24 cellular contexts compared by ENCODE assay signal in the genomic region with DNA sequence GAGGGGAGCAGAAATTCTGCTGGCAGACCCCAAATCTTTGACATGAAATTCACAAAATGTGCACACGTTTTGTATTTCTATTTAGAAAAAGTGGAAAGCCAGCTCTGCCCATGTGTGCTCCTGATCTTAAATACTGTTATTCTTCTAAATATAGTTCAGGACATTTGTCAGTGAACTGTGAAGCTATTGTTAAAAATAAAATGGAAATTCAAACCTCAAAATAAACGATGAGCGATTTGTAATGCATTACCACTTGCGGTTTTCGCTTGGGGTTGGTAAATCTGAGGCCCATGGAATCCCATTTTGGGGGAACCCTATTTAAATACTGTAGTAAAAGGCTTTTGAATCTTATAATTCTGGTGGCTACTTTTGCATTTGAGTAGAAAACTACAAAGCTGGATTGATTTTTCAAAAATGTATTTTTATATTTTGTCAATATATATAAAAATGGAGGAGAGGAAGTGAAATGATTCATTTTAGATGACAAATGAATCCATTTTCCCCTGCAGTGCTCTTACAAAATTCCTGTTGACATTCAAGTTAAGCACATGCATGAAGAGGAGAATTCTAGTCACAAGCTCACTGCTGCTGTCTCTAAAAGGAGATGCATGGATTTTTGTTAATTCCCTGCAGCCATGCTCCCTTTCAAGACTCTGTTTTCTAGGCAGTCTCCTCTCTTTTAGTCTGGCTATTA. TPM values are rescaled to one million over a fixed set of nuclear protein-coding genes. Genes with fewer than 3 reads are reported as not detected.
A peak's percentile ranks its signal among the peaks of the same experiment; 100 is the strongest.
DNase-seq lines count a peak whose midpoint lies in the region; FAIRE-seq lines count a peak whose summit lies in the region.
"Had no signal": no experiment of that assay in that cellular context is flagged by ENCODE, and none has a peak within 500 bp of the region (broad histone marks: within the 10 kb centered on the region; RNA-seq: fewer than 3 reads in every experiment).

No MANE protein-coding gene starts in this region.

- FAIRE-seq in GM19239 (lab: Jason Lieb, UNC) = no peak
- FAIRE-seq: GM12891, H54, HTR-8/SVneo had no signal

- no peak overlapping the region for H3K4me3 ChIP-seq in HUES48 (ENCODE audit: low read depth, low read length)
- no peak overlapping the region for H3K4me3 ChIP-seq in iPS-18a (ENCODE audit: low read length)
- H3K4me3 ChIP-seq in skeletal muscle tissue (ENCODE audit: low read length in 3 of 3) = no peak overlapping the region
- H3K4me3 ChIP-seq: body of pancreas, tibial nerve had no signal

- H3K27me3 ChIP-seq in HUES48 (ENCODE audit: control insufficient read depth, insufficient read depth, low read length) = no peaks in the 10 kb centered on the region
- H3K27me3 ChIP-seq in iPS-18a (ENCODE audit: control insufficient read depth, insufficient read depth, low read length) = no peaks in the 10 kb centered on the region
- H3K27me3 ChIP-seq in skeletal muscle tissue (ENCODE audit: control insufficient read depth in 3 of 3, insufficient read depth in 3 of 3, low read length in 3 of 3) = no peaks in the 10 kb centered on the region
- H3K27me3 ChIP-seq: body of pancreas, tibial nerve had no signal

- H3K27ac ChIP-seq in HUES48 (ENCODE audit: low read depth, low read length) (no peak overlapping the region), angular gyrus (ENCODE audit: low read depth, low read length) (peak overlapping the region; percentile 71), iPS-18a (ENCODE audit: low read length) (peak overlapping the region; percentile 24), skeletal muscle tissue (ENCODE audit: low read depth, low read length) (peak overlapping the region; percentile 79)
- H3K27ac ChIP-seq: tibial nerve had no signal

- DNase-seq in amygdala (lab: John Stamatoyannopoulos, UW) = no peak
- no peak for DNase-seq in activated CD8-positive, alpha-beta memory T cell treated with anti-CD3 and anti-CD28 coated beads for 24 hours
- no peak for DNase-seq in GM19239 (ENCODE audit: insufficient read length, low spot score)
- DNase-seq: activated CD4-positive, alpha-beta T cell treated with anti-CD3 and anti-CD28 coated beads for 48 hours; activated CD8-positive, alpha-beta memory T cell treated with anti-CD3 and anti-CD28 coated beads, Interleukin-2, amount 10 ng/mL, durations not matched to agents 7 days and 5 days; body of pancreas; CD4-positive, alpha-beta T cell; DMS53; mammary epithelial cell; natural killer cell; NCI-H1417; NCI-H526; posterior cingulate gyrus; stimulated activated naive CD4-positive, alpha-beta T cell treated with Interleukin-2 at 50 U/mL for 16 hours; T-cell had no signal

- H3K9ac ChIP-seq in HUES48 (ENCODE audit: low read depth, low read length) = 0 out of 2 replicates have a peak overlapping the region, but pooled peaks have one; percentile 14
- H3K9ac ChIP-seq in iPS-18a (ENCODE audit: low read length) = no peak overlapping the region
- peak overlapping the region in 2 of 3 donors; percentile 34 to 63 for H3K9ac ChIP-seq in skeletal muscle tissue (ENCODE audit: low read depth in 1 of 3, low read length in 3 of 3)

- H3K4me1 ChIP-seq in HUES48 (ENCODE audit: control insufficient read depth, insufficient read depth, low read length) = peaks cover 37% of the 10 kb centered on the region
- peaks cover 40% of the 10 kb centered on the region for H3K4me1 ChIP-seq in iPS-18a (ENCODE audit: control insufficient read depth, low read depth, low read length)
- H3K4me1 ChIP-seq in skeletal muscle tissue (ENCODE audit: control insufficient read depth in 3 of 3, insufficient read depth in 3 of 3, low read length in 3 of 3) = peaks cover 15 to 47% (median 22%) of the 10 kb centered on the region in 3 donors

- H3K9me3 ChIP-seq in HUES48 (ENCODE audit: control insufficient read depth, insufficient read depth, low read length) = no peaks in the 10 kb centered on the region
- no peaks in the 10 kb centered on the region for H3K9me3 ChIP-seq in iPS-18a (ENCODE audit: control insufficient read depth, low read depth, low read length)
- no peaks in the 10 kb centered on the region for H3K9me3 ChIP-seq in skeletal muscle tissue (ENCODE audit: control insufficient read depth in 3 of 3, low read length in 3 of 3)
- H3K9me3 ChIP-seq: body of pancreas, tibial nerve had no signal

- no peaks in the 10 kb centered on the region for H3K36me3 ChIP-seq in HUES48 (ENCODE audit: control insufficient read depth, insufficient read depth, low read length)
- no peaks in the 10 kb centered on the region for H3K36me3 ChIP-seq in iPS-18a (ENCODE audit: control insufficient read depth, low read depth, low read length)
- no peaks in the 10 kb centered on the region for H3K36me3 ChIP-seq in skeletal muscle tissue (ENCODE audit: control insufficient read depth in 3 of 3, insufficient read depth in 3 of 3, low read length in 3 of 3)
- H3K36me3 ChIP-seq: tibial nerve had no signal

RNA-seq across cellular contexts. Expression of a gene that starts 47.1 kb away (rescaled TPM):
- total RNA-seq in skeletal muscle tissue = 37.6 TPM
- total RNA-seq: activated CD8-positive, alpha-beta memory T cell treated with anti-CD3 and anti-CD28 coated beads, Interleukin-2, amount 10 ng/mL, durations not matched to agents 7 days and 5 days; activated naive CD4-positive, alpha-beta T cell treated with anti-CD3 and anti-CD28 coated beads, Interleukin-2, amount 50 U/mL, for 72 hours; CD4-positive, alpha-beta T cell; natural killer cell had no signal
